ENCODE assay signal across 1 cellular context in genomic region chr19:15448778-15449619, GRCh38.
TF ChIP-seq lines count a peak whose summit lies in the region.

No MANE protein-coding gene starts in this region.

TF ChIP-seq in HepG2, 621 proteins besides CTCF, POLR2A, EP300 and RAD21 (continues in another document):
- no peak for TF ChIP-seq ARID3A (IDR thresholded peaks at IDR 0.05; ENCODE audit: low read depth, low read length)
- TF ChIP-seq SNAI1 (CRISPR knock-in tag; IDR thresholded peaks at IDR 0.05; ENCODE audit: borderline replicate concordance) = no peak
- TF ChIP-seq, protein P1, sequence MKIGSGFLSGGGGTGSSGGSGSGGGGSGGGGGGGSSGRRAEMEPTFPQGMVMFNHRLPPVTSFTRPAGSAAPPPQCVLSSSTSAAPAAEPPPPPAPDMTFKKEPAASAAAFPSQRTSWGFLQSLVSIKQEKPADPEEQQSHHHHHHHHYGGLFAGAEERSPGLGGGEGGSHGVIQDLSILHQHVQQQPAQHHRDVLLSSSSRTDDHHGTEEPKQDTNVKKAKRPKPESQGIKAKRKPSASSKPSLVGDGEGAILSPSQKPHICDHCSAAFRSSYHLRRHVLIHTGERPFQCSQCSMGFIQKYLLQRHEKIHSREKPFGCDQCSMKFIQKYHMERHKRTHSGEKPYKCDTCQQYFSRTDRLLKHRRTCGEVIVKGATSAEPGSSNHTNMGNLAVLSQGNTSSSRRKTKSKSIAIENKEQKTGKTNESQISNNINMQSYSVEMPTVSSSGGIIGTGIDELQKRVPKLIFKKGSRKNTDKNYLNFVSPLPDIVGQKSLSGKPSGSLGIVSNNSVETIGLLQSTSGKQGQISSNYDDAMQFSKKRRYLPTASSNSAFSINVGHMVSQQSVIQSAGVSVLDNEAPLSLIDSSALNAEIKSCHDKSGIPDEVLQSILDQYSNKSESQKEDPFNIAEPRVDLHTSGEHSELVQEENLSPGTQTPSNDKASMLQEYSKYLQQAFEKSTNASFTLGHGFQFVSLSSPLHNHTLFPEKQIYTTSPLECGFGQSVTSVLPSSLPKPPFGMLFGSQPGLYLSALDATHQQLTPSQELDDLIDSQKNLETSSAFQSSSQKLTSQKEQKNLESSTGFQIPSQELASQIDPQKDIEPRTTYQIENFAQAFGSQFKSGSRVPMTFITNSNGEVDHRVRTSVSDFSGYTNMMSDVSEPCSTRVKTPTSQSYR (CRISPR knock-in tag; IDR thresholded peaks at IDR 0.05; ENCODE audit: borderline replicate concordance) = peak; percentile 20; the same call in 1 of the 2 replicates
- peak; percentile 69; the same call in 1 of the 2 replicates for TF ChIP-seq ZXDC (CRISPR knock-in tag; IDR thresholded peaks at IDR 0.05)
- 0 out of 2 replicates have a peak, but pooled peaks have one; percentile 5 for TF ChIP-seq SAP130 (CRISPR knock-in tag; IDR thresholded peaks at IDR 0.05; ENCODE audit: low read depth)
- TF ChIP-seq, protein P2, sequence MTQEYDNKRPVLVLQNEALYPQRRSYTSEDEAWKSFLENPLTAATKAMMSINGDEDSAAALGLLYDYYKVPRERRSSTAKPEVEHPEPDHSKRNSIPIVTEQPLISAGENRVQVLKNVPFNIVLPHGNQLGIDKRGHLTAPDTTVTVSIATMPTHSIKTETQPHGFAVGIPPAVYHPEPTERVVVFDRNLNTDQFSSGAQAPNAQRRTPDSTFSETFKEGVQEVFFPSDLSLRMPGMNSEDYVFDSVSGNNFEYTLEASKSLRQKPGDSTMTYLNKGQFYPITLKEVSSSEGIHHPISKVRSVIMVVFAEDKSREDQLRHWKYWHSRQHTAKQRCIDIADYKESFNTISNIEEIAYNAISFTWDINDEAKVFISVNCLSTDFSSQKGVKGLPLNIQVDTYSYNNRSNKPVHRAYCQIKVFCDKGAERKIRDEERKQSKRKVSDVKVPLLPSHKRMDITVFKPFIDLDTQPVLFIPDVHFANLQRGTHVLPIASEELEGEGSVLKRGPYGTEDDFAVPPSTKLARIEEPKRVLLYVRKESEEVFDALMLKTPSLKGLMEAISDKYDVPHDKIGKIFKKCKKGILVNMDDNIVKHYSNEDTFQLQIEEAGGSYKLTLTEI (CRISPR knock-in tag; conservative IDR thresholded peaks at IDR 0.05) = no peak
- TF ChIP-seq, protein P3, sequence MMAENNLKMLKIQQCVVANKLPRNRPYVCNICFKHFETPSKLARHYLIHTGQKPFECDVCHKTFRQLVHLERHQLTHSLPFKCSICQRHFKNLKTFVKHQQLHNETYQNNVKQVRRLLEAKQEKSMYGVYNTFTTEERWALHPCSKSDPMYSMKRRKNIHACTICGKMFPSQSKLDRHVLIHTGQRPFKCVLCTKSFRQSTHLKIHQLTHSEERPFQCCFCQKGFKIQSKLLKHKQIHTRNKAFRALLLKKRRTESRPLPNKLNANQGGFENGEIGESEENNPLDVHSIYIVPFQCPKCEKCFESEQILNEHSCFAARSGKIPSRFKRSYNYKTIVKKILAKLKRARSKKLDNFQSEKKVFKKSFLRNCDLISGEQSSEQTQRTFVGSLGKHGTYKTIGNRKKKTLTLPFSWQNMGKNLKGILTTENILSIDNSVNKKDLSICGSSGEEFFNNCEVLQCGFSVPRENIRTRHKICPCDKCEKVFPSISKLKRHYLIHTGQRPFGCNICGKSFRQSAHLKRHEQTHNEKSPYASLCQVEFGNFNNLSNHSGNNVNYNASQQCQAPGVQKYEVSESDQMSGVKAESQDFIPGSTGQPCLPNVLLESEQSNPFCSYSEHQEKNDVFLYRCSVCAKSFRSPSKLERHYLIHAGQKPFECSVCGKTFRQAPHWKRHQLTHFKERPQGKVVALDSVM (CRISPR knock-in tag; IDR thresholded peaks at IDR 0.05) = no peak
- no peak for TF ChIP-seq ZNF224 (CRISPR knock-in tag; IDR thresholded peaks at IDR 0.05)
- TF ChIP-seq, protein P4, sequence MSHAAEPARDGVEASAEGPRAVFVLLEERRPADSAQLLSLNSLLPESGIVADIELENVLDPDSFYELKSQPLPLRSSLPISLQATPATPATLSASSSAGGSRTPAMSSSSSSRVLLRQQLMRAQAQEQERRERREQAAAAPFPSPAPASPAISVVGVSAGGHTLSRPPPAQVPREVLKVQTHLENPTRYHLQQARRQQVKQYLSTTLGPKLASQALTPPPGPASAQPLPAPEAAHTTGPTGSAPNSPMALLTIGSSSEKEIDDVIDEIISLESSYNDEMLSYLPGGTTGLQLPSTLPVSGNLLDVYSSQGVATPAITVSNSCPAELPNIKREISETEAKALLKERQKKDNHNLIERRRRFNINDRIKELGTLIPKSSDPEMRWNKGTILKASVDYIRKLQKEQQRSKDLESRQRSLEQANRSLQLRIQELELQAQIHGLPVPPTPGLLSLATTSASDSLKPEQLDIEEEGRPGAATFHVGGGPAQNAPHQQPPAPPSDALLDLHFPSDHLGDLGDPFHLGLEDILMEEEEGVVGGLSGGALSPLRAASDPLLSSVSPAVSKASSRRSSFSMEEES (CRISPR knock-in tag; IDR thresholded peaks at IDR 0.05) = no peak
- TF ChIP-seq KMT2A (CRISPR knock-in tag; IDR thresholded peaks at IDR 0.05) = no peak
- TF ChIP-seq ZFP41 (CRISPR knock-in tag; IDR thresholded peaks at IDR 0.05; ENCODE audit: borderline replicate concordance) = no peak
- TF ChIP-seq STAG1 (CRISPR knock-in tag; IDR thresholded peaks at IDR 0.05) = peak; percentile 17; the same call in 1 of the 2 replicates
- TF ChIP-seq SETDB1 (CRISPR knock-in tag; IDR thresholded peaks at IDR 0.05; ENCODE audit: borderline replicate concordance) = no peak
- no peak for TF ChIP-seq ZFP1 (CRISPR knock-in tag; IDR thresholded peaks at IDR 0.05)
- no peak for TF ChIP-seq ZNF75D (CRISPR knock-in tag; IDR thresholded peaks at IDR 0.05; ENCODE audit: borderline replicate concordance)
- TF ChIP-seq, protein P5, sequence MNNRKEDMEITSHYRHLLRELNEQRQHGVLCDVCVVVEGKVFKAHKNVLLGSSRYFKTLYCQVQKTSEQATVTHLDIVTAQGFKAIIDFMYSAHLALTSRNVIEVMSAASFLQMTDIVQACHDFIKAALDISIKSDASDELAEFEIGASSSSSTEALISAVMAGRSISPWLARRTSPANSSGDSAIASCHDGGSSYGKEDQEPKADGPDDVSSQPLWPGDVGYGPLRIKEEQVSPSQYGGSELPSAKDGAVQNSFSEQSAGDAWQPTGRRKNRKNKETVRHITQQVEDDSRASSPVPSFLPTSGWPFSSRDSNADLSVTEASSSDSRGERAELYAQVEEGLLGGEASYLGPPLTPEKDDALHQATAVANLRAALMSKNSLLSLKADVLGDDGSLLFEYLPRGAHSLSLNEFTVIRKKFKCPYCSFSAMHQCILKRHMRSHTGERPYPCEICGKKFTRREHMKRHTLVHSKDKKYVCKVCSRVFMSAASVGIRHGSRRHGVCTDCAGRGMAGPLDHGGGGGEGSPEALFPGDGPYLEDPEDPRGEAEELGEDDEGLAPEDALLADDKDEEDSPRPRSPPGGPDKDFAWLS (CRISPR knock-in tag; IDR thresholded peaks at IDR 0.05; ENCODE audit: borderline replicate concordance) = no peak
- TF ChIP-seq ZEB1 (IDR thresholded peaks at IDR 0.05; ENCODE audit: insufficient replicate concordance, low read depth) = peak; percentile 32
- TF ChIP-seq ZNF484 (CRISPR knock-in tag; IDR thresholded peaks at IDR 0.05; ENCODE audit: borderline replicate concordance, low read depth) = no peak
- TF ChIP-seq ZBTB7B (CRISPR knock-in tag; IDR thresholded peaks at IDR 0.05) = 0 out of 2 replicates have a peak, but pooled peaks have one; percentile 24
- TF ChIP-seq SIX4 (CRISPR knock-in tag; IDR thresholded peaks at IDR 0.05) = no peak
- TF ChIP-seq MYNN (CRISPR knock-in tag; IDR thresholded peaks at IDR 0.05; ENCODE audit: low read depth) = no peak
- peak; percentile 41; the same call in 1 of the 2 replicates for TF ChIP-seq ZBTB7A (CRISPR knock-in tag; IDR thresholded peaks at IDR 0.05)
- TF ChIP-seq TBL1XR1 (IDR thresholded peaks at IDR 0.05; ENCODE audit: borderline replicate concordance, low read length, partially characterized antibody) = no peak
- peak; percentile 87 for TF ChIP-seq ZNF652 (CRISPR knock-in tag; IDR thresholded peaks at IDR 0.05; ENCODE audit: borderline replicate concordance, low read depth)
- TF ChIP-seq, protein P6, sequence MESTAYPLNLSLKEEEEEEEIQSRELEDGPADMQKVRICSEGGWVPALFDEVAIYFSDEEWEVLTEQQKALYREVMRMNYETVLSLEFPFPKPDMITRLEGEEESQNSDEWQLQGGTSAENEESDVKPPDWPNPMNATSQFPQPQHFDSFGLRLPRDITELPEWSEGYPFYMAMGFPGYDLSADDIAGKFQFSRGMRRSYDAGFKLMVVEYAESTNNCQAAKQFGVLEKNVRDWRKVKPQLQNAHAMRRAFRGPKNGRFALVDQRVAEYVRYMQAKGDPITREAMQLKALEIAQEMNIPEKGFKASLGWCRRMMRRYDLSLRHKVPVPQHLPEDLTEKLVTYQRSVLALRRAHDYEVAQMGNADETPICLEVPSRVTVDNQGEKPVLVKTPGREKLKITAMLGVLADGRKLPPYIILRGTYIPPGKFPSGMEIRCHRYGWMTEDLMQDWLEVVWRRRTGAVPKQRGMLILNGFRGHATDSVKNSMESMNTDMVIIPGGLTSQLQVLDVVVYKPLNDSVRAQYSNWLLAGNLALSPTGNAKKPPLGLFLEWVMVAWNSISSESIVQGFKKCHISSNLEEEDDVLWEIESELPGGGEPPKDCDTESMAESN (CRISPR knock-in tag; conservative IDR thresholded peaks at IDR 0.05) = no peak
- TF ChIP-seq ZNF468 (CRISPR knock-in tag; IDR thresholded peaks at IDR 0.05) = no peak
- TF ChIP-seq ZFP36 (IDR thresholded peaks at IDR 0.05; ENCODE audit: borderline replicate concordance, low read depth, low read length, partially characterized antibody) = no peak
- peak; percentile 19; the same call in 1 of the 2 replicates for TF ChIP-seq ZNF687 (CRISPR knock-in tag; IDR thresholded peaks at IDR 0.05)
- TF ChIP-seq ZNF7 (CRISPR knock-in tag; IDR thresholded peaks at IDR 0.05) = no peak
- TF ChIP-seq KLF11 (CRISPR knock-in tag; IDR thresholded peaks at IDR 0.05) = no peak
- no peak for TF ChIP-seq BCL3 (CRISPR knock-in tag; IDR thresholded peaks at IDR 0.05)
- TF ChIP-seq SSRP1 (CRISPR knock-in tag; IDR thresholded peaks at IDR 0.05) = no peak
- no peak for TF ChIP-seq YEATS2 (CRISPR knock-in tag; IDR thresholded peaks at IDR 0.05; ENCODE audit: borderline replicate concordance)
- no peak for TF ChIP-seq ZNF274 (CRISPR knock-in tag; IDR thresholded peaks at IDR 0.05)
- no peak for TF ChIP-seq SAFB2 (CRISPR knock-in tag; IDR thresholded peaks at IDR 0.05; ENCODE audit: borderline replicate concordance, low read depth)
